Comparison of ENCODE assay signal across 16 cellular contexts in genomic region chr7:159115601-159116501, GRCh38. TPM values are rescaled to one million over a fixed set of nuclear protein-coding genes. Genes with fewer than 3 reads are reported as not detected.
DNase-seq lines count a peak whose midpoint lies in the region; ATAC-seq lines count a peak whose summit lies in the region.
"Had no signal": no experiment of that assay in that cellular context is flagged by ENCODE, and none has a peak within 500 bp of the region (broad histone marks: within the 10 kb centered on the region; RNA-seq: fewer than 3 reads in every experiment).

No MANE protein-coding gene starts in this region.

- peak; percentile 6 for DNase-seq in NCI-H1092 treated with DMSO at 0.1 percent for 48 hours (lab: John Stamatoyannopoulos, UW)
- DNase-seq in NCI-H1092 (lab: John Stamatoyannopoulos, UW), result no peak
- DNase-seq in ACHN, result peak; percentile 17
- peak; percentile 88 for DNase-seq in RPMI8226
- no peak for DNase-seq in left lobe of liver (ENCODE audit: low spot score)
- DNase-seq in NCI-H1436 (lab: John Stamatoyannopoulos, UW), result no peak
- DNase-seq in C1 segment of cervical spinal cord (lab: John Stamatoyannopoulos, UW), result no peak
- DNase-seq: activated naive CD4-positive, alpha-beta T cell treated with anti-CD3 and anti-CD28 coated beads for 36 hours; brain microvascular endothelial cell; hypothalamus; MG63; naive B cell; NCI-H226; stimulated activated CD4-positive, alpha-beta T cell treated with anti-CD3 and anti-CD28 coated beads, Interleukin-1b, Interleukin-23, amount 100 ng/mL, for 48 hours had no signal

- in situ Hi-C loops in ACHN (cut with HindIII; ENCODE audit: low pct_ligation_motif_present, low pct_unique_long_range_greater_than_20kb, low sequenced_read_pairs), result no loop called here

- ATAC-seq in left lobe of liver (peak; percentile 63), GM21526 (IDR thresholded peaks at IDR 0.05; ENCODE audit: low FRiP score, unreplicated experiment) (no peak)

RNA-seq across cellular contexts. Expression of gene VIPR2, which starts 28.8 kb away (rescaled TPM):
- 0.28 TPM for total RNA-seq in left lobe of liver
- total RNA-seq: fibroblast of lung had no signal

Comparison
In these comparisons a context has a peak if more than half of its experiments do, and no peak if none do; other contexts are left out.
1. DNase-seq: peak in NCI-H1092 treated with DMSO at 0.1 percent for 48 hours (single experiment), ACHN (single experiment) and RPMI8226 (single experiment); none in NCI-H1092 (single experiment), left lobe of liver (single experiment), NCI-H1436 (single experiment) and C1 segment of cervical spinal cord (0 of 14).